Comparison of ENCODE assay signal across 8 cellular contexts in the genomic region with DNA sequence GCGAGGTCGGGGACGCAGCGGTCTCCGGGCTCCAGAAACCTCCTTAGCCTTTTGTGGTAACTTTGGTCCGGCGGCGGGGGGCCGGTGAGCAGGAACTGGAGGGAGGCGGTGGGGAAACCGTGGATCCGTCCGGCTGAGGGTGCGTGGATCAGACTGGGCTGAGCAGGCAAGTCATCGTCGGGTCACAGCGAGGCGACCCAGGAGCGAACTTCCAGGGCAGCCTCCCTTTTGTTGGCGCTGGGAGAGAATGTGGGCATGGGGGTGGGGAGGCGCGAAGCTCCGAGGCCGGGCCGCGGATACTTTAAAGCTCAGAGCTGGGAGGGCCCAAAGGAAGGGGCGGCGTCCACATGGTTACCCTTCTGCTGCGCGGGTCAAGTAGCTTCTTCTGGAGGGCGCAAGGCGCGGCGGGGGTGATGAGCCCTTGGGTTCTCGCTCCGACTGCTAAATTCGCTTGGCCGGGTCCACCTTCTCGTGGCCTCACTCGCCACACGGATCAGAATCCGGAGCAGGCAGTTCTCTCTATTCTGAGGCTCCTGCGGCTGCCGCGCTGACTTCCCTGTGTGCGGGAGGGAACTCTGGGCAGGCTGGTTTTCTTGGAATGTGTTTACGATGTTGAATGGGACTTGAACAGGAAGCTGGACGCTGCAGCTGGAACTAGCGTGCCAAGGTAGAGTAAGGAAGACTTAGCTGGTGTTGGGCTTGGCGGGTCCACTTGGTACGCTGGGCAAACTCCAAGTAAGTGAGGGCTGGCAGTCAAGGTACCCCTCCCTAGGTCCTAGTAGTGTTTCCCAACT.
A peak's percentile ranks its signal among the peaks of the same experiment; 100 is the strongest.
DNase-seq lines count a peak whose midpoint lies in the region; ATAC-seq lines count a peak whose summit lies in the region.

No MANE protein-coding gene starts in this region.

- ATAC-seq in HG02798 (IDR thresholded peaks at IDR 0.05; ENCODE audit: poor library complexity, unreplicated experiment) (no peak), GM19395 (IDR thresholded peaks at IDR 0.05; ENCODE audit: unreplicated experiment) (no peak), GM19328 (IDR thresholded peaks at IDR 0.05; ENCODE audit: unreplicated experiment) (no peak)

- in situ Hi-C loops in T47D (cut with HindIII; ENCODE audit: low pct_unique_long_range_greater_than_20kb, low sequenced_read_pairs): no loop called here

- peak; percentile 54 for DNase-seq in NCI-H446 treated with DMSO at 0.1 percent for 48 hours (lab: John Stamatoyannopoulos, UW)
- peak; percentile 35 to 88 for DNase-seq in T47D (ENCODE audit: low read depth in 1 of 2, low spot score in 1 of 2)
- peak; percentile 71 for DNase-seq in iPS-NIHi11 (ENCODE audit: low spot score)

- peak overlapping the region; percentile 28; the same call in 1 of the 2 replicates for H3K4me3 ChIP-seq in GM08714 (ENCODE audit: low read length)
- H3K4me3 ChIP-seq in skin epidermis: peak overlapping the region; percentile 44 to 74 (median 61)

- H3K27ac ChIP-seq in skin epidermis: peak overlapping the region in 20 of 21 experiments; percentile 1 to 93 (median 83)
